In the genomic region with DNA sequence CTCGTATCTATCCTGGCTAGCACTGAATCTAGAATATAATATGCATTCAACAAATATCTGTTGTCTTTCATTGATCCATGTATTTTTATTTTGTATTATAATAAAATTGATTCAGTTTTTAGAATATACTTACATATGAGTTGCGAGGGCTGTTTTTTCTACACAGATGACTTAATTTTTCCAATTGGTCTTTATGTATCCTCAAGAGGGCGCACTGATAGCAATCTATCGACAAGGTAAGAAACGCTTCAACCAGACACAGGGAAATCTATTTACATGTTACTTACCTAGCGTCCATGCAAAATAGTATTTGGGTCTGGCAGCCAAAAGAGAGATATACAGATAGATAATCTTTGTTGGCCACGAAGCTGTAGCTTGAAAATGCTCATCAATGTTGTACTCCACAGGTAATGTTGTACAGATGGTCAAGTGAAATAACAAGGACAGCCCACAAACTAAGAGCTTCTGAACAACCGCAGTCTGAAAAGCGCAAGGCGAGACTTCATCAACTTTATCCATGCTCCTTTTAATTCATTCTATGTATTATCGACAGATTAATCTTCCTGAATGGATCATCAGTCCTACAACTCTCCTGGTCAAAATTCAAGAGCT, we compare ENCODE assay signal across 8 cellular contexts. TPM values are rescaled to one million over a fixed set of nuclear protein-coding genes. Genes with fewer than 3 reads are reported as not detected.
DNase-seq lines count a peak whose midpoint lies in the region; ATAC-seq, FAIRE-seq and TF ChIP-seq lines count a peak whose summit lies in the region.

No MANE protein-coding gene starts in this region.

- H3K27me3 ChIP-seq in uterus = no peaks in the 10 kb centered on the region

- peak; percentile 49 for FAIRE-seq in A549 (lab: Jason Lieb, UNC)

- POLR2A ChIA-PET in A549 (lab: Yijun Ruan, JAX) = no interaction called here

- H3K4me1 ChIP-seq in A549 = no peaks in the 10 kb centered on the region
- H3K4me1 ChIP-seq in uterus = no peaks in the 10 kb centered on the region

- DNase-seq in A549 (ENCODE audit: low read depth in 1 of 2, low spot score in 1 of 2) (peak; percentile 61 to 70), NCI-H1694 treated with DMSO at 0.1 percent for 48 hours (lab: John Stamatoyannopoulos, UW) (peak; percentile 84), inferior parietal cortex (ENCODE audit: extremely low spot score) (peak; percentile 75), uterus (no peak), coronary artery (ENCODE audit: low spot score) (no peak)

- CTCF ChIA-PET in A549 (lab: Yijun Ruan, JAX) = interaction anchor here (0.6 to 9.2 kb wide), 31 partner anchors 9 to 472 kb away, joined by 3 to 113 read pairs (median 4); no protein-coding TSS in a partner anchor

- no peak overlapping the region for H3K4me3 ChIP-seq in A549
- no peak overlapping the region for H3K4me3 ChIP-seq in WI38 (ENCODE audit: low read depth, low read length)
- H3K4me3 ChIP-seq in uterus = no peak overlapping the region
- no peak overlapping the region for H3K4me3 ChIP-seq in coronary artery

- TF ChIP-seq POLR2A in A549 (IDR thresholded peaks at IDR 0.05; ENCODE audit: low read length) (no peak), uterus (IDR thresholded peaks at IDR 0.05) (no peak)

- no peak overlapping the region for H3K4me2 ChIP-seq in A549

- H3K36me3 ChIP-seq in uterus = no peaks in the 10 kb centered on the region

- peak; percentile 79 to 80 for TF ChIP-seq RAD21 in A549 (conservative IDR thresholded peaks at IDR 0.05 in 1 of 2, IDR thresholded peaks at IDR 0.05 in 1 of 2)

- 44% methylated on average over 11 of the region's 11 CpGs for WGBS in A549 (ENCODE audit: missing lambda C conversion rate)

- TF ChIP-seq CTCF in A549 (IDR thresholded peaks at IDR 0.05) = peak; percentile 93
- TF ChIP-seq CTCF in GM12873 (IDR thresholded peaks at IDR 0.05; ENCODE audit: insufficient read depth, low read depth, low read length, missing control alignments) = peak; percentile 58
- peak; percentile 11; the same call in 1 of the 2 replicates for TF ChIP-seq CTCF in WI38 (IDR thresholded peaks at IDR 0.05; ENCODE audit: low read depth, low read length)
- TF ChIP-seq CTCF in uterus (IDR thresholded peaks at IDR 0.05) = peak in 3 of 4 experiments; percentile 31 to 45 (median 31)
- no peak for TF ChIP-seq CTCF in coronary artery (IDR thresholded peaks at IDR 0.05)

- ATAC-seq in A549 (peak; percentile 57 to 81; a peak in 3 of 6 replicates), GM21360 (IDR thresholded peaks at IDR 0.05; ENCODE audit: unreplicated experiment) (no peak)

- no peaks in the 10 kb centered on the region for H3K9me3 ChIP-seq in A549
- no peaks in the 10 kb centered on the region for H3K9me3 ChIP-seq in uterus

- intact Hi-C loops in uterus (cut with DNase I; ENCODE audit: low total_unique reads) = no loop called here

- H3K27ac ChIP-seq in A549 (no peak overlapping the region), uterus (no peak overlapping the region), coronary artery (no peak overlapping the region)

- TF ChIP-seq EP300 in A549 (IDR thresholded peaks at IDR 0.05) = no peak

TF ChIP-seq in A549, 52 proteins besides CTCF, POLR2A, EP300 and RAD21:
- no peak for TF ChIP-seq RARB (CRISPR knock-in tag; IDR thresholded peaks at IDR 0.05)
- no peak for TF ChIP-seq RCOR1 (IDR thresholded peaks at IDR 0.05; ENCODE audit: low read depth, low read length)
- TF ChIP-seq TP53 (CRISPR knock-in tag; IDR thresholded peaks at IDR 0.05) = no peak
- no peak for TF ChIP-seq FOSL2 (IDR thresholded peaks at IDR 0.05)
- peak; percentile 3; the same call in 1 of the 2 replicates for TF ChIP-seq FOSL2 (CRISPR knock-in tag; IDR thresholded peaks at IDR 0.05)
- no peak for TF ChIP-seq HEYL (CRISPR knock-in tag; IDR thresholded peaks at IDR 0.05)
- TF ChIP-seq POLR2AphosphoS2 (conservative IDR thresholded peaks at IDR 0.05; ENCODE audit: low read length) = no peak
- TF ChIP-seq JUNB (IDR thresholded peaks at IDR 0.05) = no peak
- TF ChIP-seq SMC3 (IDR thresholded peaks at IDR 0.05) = peak; percentile 80

RNA-seq across cellular contexts. Expression of a gene that starts 35.5 kb away (rescaled TPM):
- 38.5 and 45.9 TPM in 2 replicates for polyA plus RNA-seq in A549 (2011; rRNA removed)
- polyA plus RNA-seq in A549 (2012; cell fraction: cytosol; rRNA removed) = 7.1 and 10.7 TPM in 2 replicates
- 21.2 and 33.0 TPM in 2 replicates for polyA plus RNA-seq in A549 (2012; cell fraction: nucleus; rRNA removed)
- 16.4 to 16.9 TPM (median 16.5 TPM) in 3 replicates for polyA plus RNA-seq in A549 (2017; fragmentation: RNase III; extraction: RNeasy Plus Mini Kit Qiagen cat#74134 plus additional on column Dnase treatment)
- 82.6 and 87.3 TPM in 2 replicates for polyA minus RNA-seq in A549 (2011; rRNA and poly(A)+ RNA removed)
- total RNA-seq in uterus = 100 to 1,000 TPM in 1 of 4 donors, 10 to 100 TPM in 3; 48.8 to 185 (median 72.8) TPM

Comparison
In these comparisons a context has a peak if more than half of its experiments do, and no peak if none do; other contexts are left out.
1. DNase-seq: peak in A549 (2 of 2), NCI-H1694 treated with DMSO at 0.1 percent for 48 hours (single experiment) and inferior parietal cortex (single experiment); none in uterus (0 of 2) and coronary artery (single experiment).